In the genomic region with DNA sequence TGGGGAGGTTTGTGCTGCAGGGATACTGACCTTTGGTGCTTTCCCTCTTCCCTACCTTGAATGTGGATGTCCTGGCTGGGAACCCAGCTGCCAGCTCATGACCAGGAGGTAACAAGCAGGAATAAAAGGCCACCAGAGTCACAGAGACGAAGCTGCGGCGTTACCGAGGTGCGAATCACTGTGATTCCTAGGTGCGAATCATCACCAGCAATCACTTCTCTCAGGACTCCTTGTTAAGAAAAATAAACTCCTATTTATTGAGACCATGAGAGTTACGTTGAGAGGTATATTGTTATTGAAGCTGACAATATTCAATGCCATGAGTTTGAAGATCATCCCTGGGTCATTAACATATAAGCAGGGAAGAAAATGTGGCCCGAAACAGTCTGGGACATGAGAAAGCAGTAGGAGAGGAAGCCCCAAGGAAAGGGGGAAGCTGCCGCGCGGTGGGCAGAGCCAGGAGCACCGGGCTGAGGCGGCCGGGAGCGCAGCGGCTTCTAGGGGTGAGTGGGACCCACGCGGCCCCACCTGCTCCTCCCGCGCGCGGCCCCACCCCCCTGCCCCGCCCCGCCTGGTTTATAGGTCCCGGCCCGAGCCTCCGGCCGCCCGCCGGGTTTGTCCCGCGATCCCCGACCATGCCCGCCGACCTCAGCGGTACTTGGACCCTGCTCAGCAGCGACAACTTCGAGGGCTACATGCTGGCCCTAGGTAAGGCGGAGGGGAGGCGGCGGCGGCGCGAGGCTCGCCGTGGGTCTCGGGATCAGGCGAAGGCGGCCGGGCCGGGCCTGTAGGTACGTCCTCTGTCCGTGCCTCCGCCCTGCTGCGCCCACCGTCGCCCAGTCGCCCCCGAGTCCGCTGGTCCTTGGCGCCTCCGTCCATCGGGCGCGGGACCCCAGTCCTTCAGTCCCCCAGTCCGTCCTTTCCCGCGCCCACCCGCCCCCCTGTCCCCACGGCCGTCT, we compare ENCODE assay signal across 8 cellular contexts. TPM values are rescaled to one million over a fixed set of nuclear protein-coding genes. Genes with fewer than 3 reads are reported as not detected.
DNase-seq lines count a peak whose midpoint lies in the region; ATAC-seq and TF ChIP-seq lines count a peak whose summit lies in the region.

Gene RBP7 (plus strand): TSS at position 605 of the 959 bp plus-strand sequence. CDS start 31 bp downstream, at position 636.

- H3K9me3 ChIP-seq in heart left ventricle (no peaks in the 10 kb centered on the region), psoas muscle (no peaks in the 10 kb centered on the region)

- no peaks in the 10 kb centered on the region for H3K36me3 ChIP-seq in heart left ventricle
- H3K36me3 ChIP-seq in psoas muscle (ENCODE audit: insufficient read depth in 1 of 2, low read depth in 1 of 2), result no peaks in the 10 kb centered on the region

- ATAC-seq in heart left ventricle (peak in 3 of 4 donors; percentile 67 to 71 (median 67)), psoas muscle (peak; percentile 36 to 61 (median 51))

- intact Hi-C loops in heart left ventricle (cut with DNase I), result loop anchor here in 1 of 10 donors (5.0 kb wide), 1 partner anchor 45 kb away; no protein-coding TSS in a partner anchor
- intact Hi-C loops in psoas muscle (cut with DNase I), result no loop called here

- TF ChIP-seq CTCF in heart left ventricle (IDR thresholded peaks at IDR 0.05) (peak in 2 of 12 donors; percentile 3 to 11), psoas muscle (IDR thresholded peaks at IDR 0.05) (no peak)

- H3K36me3 Mint-ChIP-seq in activated naive CD4-positive, alpha-beta T cell treated with anti-CD3 and anti-CD28 coated beads, Interleukin-2, amount 10 ng/mL, durations not matched to agents 7 days and 5 days, result no peaks in the 10 kb centered on the region

- peak within 1 kb of the TSS; percentile 45 to 88 (median 72) for H3K4me3 ChIP-seq in heart left ventricle
- H3K4me3 ChIP-seq in psoas muscle, result peak within 1 kb of the TSS; percentile 70

- H3K4me1 ChIP-seq in heart left ventricle (peaks cover 0 to 34% (median 8%) of the 10 kb centered on the region in 12 donors), psoas muscle (peaks cover 6% of the 10 kb centered on the region)

- peak within 1 kb of the TSS; percentile 72 for H3K4me3 Mint-ChIP-seq in activated naive CD4-positive, alpha-beta T cell treated with anti-CD3 and anti-CD28 coated beads, Interleukin-2, amount 10 ng/mL, durations not matched to agents 7 days and 5 days

- no peak within 1 kb of the TSS for H3K27ac Mint-ChIP-seq in activated naive CD4-positive, alpha-beta T cell treated with anti-CD3 and anti-CD28 coated beads, Interleukin-2, amount 10 ng/mL, durations not matched to agents 7 days and 5 days

- no peaks in the 10 kb centered on the region for H3K9me3 Mint-ChIP-seq in activated naive CD4-positive, alpha-beta T cell treated with anti-CD3 and anti-CD28 coated beads, Interleukin-2, amount 10 ng/mL, durations not matched to agents 7 days and 5 days

- CTCF ChIA-PET in activated naive CD4-positive, alpha-beta T cell treated with anti-CD3 and anti-CD28 coated beads, Interleukin-2, amount 10 ng/mL, durations not matched to agents 7 days and 5 days (lab: Charles Lee), result interaction anchor here (0.6 to 0.8 kb wide), 2 partner anchors 47 to 992 kb away, joined by 3 read pairs; no protein-coding TSS in a partner anchor

- H3K27ac ChIP-seq in heart left ventricle, result peak within 1 kb of the TSS; percentile 5 to 92 (median 78)
- no peak within 1 kb of the TSS for H3K27ac ChIP-seq in psoas muscle

- H3K4me1 Mint-ChIP-seq in activated naive CD4-positive, alpha-beta T cell treated with anti-CD3 and anti-CD28 coated beads, Interleukin-2, amount 10 ng/mL, durations not matched to agents 7 days and 5 days, result peaks cover 15% of the 10 kb centered on the region

- TF ChIP-seq POLR2A in heart left ventricle (IDR thresholded peaks at IDR 0.05), result no peak

- peak; percentile 53 for DNase-seq in AG20443 (ENCODE audit: low spot score)
- peak; percentile 6 for DNase-seq in HT-29 (ENCODE audit: low spot score)
- DNase-seq in activated naive CD4-positive, alpha-beta T cell treated with anti-CD3 and anti-CD28 coated beads, Interleukin-2, amount 10 ng/mL, durations not matched to agents 7 days and 5 days, result peak; percentile 22
- peak; percentile 34 to 73 (median 43) for DNase-seq in heart left ventricle
- peak; percentile 19 to 52 for DNase-seq in psoas muscle
- no peak for DNase-seq in NCI-H2107 (lab: John Stamatoyannopoulos, UW)
- no peak for DNase-seq in NCI-H146 treated with DMSO at 0.1 percent for 48 hours (lab: John Stamatoyannopoulos, UW; ENCODE audit: unreplicated experiment)
- no peak for DNase-seq in OCI-M1 (lab: John Stamatoyannopoulos, UW)

- H3K27me3 Mint-ChIP-seq in activated naive CD4-positive, alpha-beta T cell treated with anti-CD3 and anti-CD28 coated beads, Interleukin-2, amount 10 ng/mL, durations not matched to agents 7 days and 5 days, result peaks cover 73% of the 10 kb centered on the region

- WGBS in heart left ventricle, 4 donors, result 6 to 27% (median 17%) methylated on average over 18 to 71 of the region's 71 CpGs
- 6 to 8% (median 8%) methylated on average over 51 to 71 of the region's 71 CpGs for WGBS in psoas muscle, 3 donors

- peaks cover 0 to 26% (median 7%) of the 10 kb centered on the region in 9 donors for H3K27me3 ChIP-seq in heart left ventricle
- H3K27me3 ChIP-seq in psoas muscle (ENCODE audit: insufficient read depth in 3 of 3, low read length in 2 of 3), result peaks cover 0 to 50% (median 9%) of the 10 kb centered on the region in 3 donors

RNA-seq across cellular contexts. Expression of gene RBP7, which starts in this region (rescaled TPM):
- total RNA-seq in HT-29 (2014; rRNA removed; shearing (Covaris generic)), result not detected in 2 replicates
- total RNA-seq in heart left ventricle, result 10 to 100 TPM; 21.4 to 83.3 (median 26.2) TPM
- 10 to 100 TPM; 43.8 to 97.5 TPM for polyA plus RNA-seq in heart left ventricle
- total RNA-seq in psoas muscle, result 10 to 100 TPM in 1 of 4 donors, 1 to 10 TPM in 2, under 1 TPM in 1; 0.89 to 13.9 (median 5.4) TPM
- 10 to 100 TPM in 1 of 3 donors, 1 to 10 TPM in 2; 7.0 to 10.4 (median 7.2) TPM for polyA plus RNA-seq in psoas muscle

Comparison
In these comparisons a context has a peak if more than half of its experiments do, and no peak if none do; other contexts are left out.
1. Peak in DNase-seq in HT-29; RNA of the gene not detected or under 1 TPM.
2. DNase-seq: peak in AG20443 (single experiment), activated naive CD4-positive, alpha-beta T cell treated with anti-CD3 and anti-CD28 coated beads, Interleukin-2, amount 10 ng/mL, durations not matched to agents 7 days and 5 days (single experiment), heart left ventricle (5 of 5) and psoas muscle (2 of 2); none in NCI-H2107 (single experiment), NCI-H146 treated with DMSO at 0.1 percent for 48 hours (single experiment) and OCI-M1 (single experiment).